ENCODE assay signal across 17 cellular contexts in the genomic region with DNA sequence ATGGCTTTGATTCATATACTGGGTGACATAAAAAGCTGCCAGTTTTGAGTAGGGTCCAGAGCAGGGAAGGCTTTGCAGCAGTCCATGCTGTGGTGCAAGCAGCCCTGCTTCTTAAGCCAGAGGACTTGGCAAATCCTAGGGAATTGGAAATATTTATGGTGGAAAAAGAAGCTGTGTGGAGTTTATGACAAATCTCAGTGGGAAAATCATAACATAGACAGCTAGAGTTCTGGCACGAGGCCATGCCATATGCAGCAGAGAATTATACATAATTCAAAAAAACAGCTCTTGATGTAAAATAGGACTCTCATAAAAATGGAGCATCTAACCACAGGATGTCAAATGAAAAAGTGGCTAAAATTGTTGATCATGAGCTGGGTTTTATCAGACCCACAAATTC.
DNase-seq lines count a peak whose midpoint lies in the region; TF ChIP-seq lines count a peak whose summit lies in the region.
"Had no signal": no experiment of that assay in that cellular context is flagged by ENCODE, and none has a peak within 500 bp of the region (broad histone marks: within the 10 kb centered on the region; RNA-seq: fewer than 3 reads in every experiment).

No MANE protein-coding gene starts in this region.

- no peaks in the 10 kb centered on the region for H3K36me3 Mint-ChIP-seq in type B pancreatic cell
- H3K36me3 Mint-ChIP-seq: CD4-positive, alpha-beta memory T cell had no signal

- H3K27me3 ChIP-seq in MG63: no peaks in the 10 kb centered on the region

- H3K9me3 Mint-ChIP-seq in type B pancreatic cell: peaks cover 19% of the 10 kb centered on the region

- H3K4me3 ChIP-seq in MG63: no peak overlapping the region
- H3K4me3 ChIP-seq: GM23248 had no signal

- H3K27me3 Mint-ChIP-seq in type B pancreatic cell: peaks cover 5% of the 10 kb centered on the region
- H3K27me3 Mint-ChIP-seq: CD4-positive, alpha-beta memory T cell had no signal

- no peak overlapping the region for H3K4me3 Mint-ChIP-seq in type B pancreatic cell
- H3K4me3 Mint-ChIP-seq: CD4-positive, alpha-beta memory T cell had no signal

- no peaks in the 10 kb centered on the region for H3K36me3 ChIP-seq in MG63

- no peak for TF ChIP-seq CTCF in type B pancreatic cell (conservative IDR thresholded peaks at IDR 0.05)

- no peaks in the 10 kb centered on the region for H3K4me1 Mint-ChIP-seq in type B pancreatic cell (ENCODE audit: unreplicated experiment)
- H3K4me1 Mint-ChIP-seq: CD4-positive, alpha-beta memory T cell had no signal

- intact Hi-C loops in posterior cingulate gyrus (cut with DNase I): no loop called here

- H3K9me3 ChIP-seq in MG63: peaks cover 3% of the 10 kb centered on the region; the same call in 1 of the 2 replicates

- no peak overlapping the region for H3K27ac Mint-ChIP-seq in type B pancreatic cell
- H3K27ac Mint-ChIP-seq: CD4-positive, alpha-beta memory T cell had no signal

- DNase-seq in MG63: peak; percentile 18
- DNase-seq in NCI-H446 treated with DMSO at 0.1 percent for 48 hours (lab: John Stamatoyannopoulos, UW): peak; percentile 32
- DNase-seq in inferior parietal cortex (ENCODE audit: extremely low spot score): peak; percentile 30
- DNase-seq in posterior cingulate gyrus: peak in 8 of 10 donors; percentile 8 to 74 (median 39)
- no peak for DNase-seq in putamen (ENCODE audit: low spot score)
- no peak for DNase-seq in SW 1271 (lab: John Stamatoyannopoulos, UW)
- no peak for DNase-seq in SIG-M5 (lab: John Stamatoyannopoulos, UW)
- DNase-seq in type B pancreatic cell (ENCODE audit: extremely low spot score, unreplicated experiment): no peak
- DNase-seq: C1 segment of cervical spinal cord; Calu3; CD4-positive, alpha-beta memory T cell; COR-L47; DMS53; DMS79 treated with DMSO at 0.1 percent for 48 hours; GM23248; H7; HCEC 1CT had no signal

Comparison
In these comparisons a context has a peak if more than half of its experiments do, and no peak if none do; other contexts are left out.
1. DNase-seq: peak in MG63 (single experiment), NCI-H446 treated with DMSO at 0.1 percent for 48 hours (single experiment), inferior parietal cortex (single experiment) and posterior cingulate gyrus (8 of 10); none in putamen (single experiment), SW 1271 (0 of 2), SIG-M5 (single experiment) and type B pancreatic cell (single experiment).